ENCODE assay signal across 1 cellular context in the genomic region with DNA sequence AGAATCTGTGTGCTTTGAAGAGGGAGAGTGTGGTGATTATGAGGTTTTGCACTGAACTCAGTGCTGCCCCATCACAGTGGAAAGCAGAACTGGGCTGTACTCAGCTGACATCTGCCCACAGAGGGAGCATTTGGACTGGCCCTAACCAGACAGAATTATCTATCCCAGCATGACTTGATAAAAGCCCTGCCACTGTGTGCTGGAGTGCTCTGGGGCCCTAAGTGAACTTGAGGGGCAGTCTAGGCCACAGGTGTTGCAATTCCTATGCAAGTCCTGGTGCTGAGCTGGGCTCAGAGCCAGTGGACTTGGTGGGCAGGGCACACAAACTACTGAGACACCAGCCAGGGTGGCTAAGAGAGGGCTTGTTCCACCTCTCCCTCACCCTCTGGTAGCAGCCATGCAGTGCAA.
TF ChIP-seq lines count a peak whose summit lies in the region.

No MANE protein-coding gene starts in this region.

TF ChIP-seq in SK-N-SH, 30 proteins besides CTCF, POLR2A, EP300 and RAD21 (continued from another document):
- TF ChIP-seq MEF2A (IDR thresholded peaks at IDR 0.05; ENCODE audit: borderline replicate concordance, low read depth) = no peak
- TF ChIP-seq, protein P1, sequence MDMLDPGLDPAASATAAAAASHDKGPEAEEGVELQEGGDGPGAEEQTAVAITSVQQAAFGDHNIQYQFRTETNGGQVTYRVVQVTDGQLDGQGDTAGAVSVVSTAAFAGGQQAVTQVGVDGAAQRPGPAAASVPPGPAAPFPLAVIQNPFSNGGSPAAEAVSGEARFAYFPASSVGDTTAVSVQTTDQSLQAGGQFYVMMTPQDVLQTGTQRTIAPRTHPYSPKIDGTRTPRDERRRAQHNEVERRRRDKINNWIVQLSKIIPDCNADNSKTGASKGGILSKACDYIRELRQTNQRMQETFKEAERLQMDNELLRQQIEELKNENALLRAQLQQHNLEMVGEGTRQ (IDR thresholded peaks at IDR 0.05; ENCODE audit: borderline replicate concordance, low read depth, low read length) = no peak
- TF ChIP-seq RXRA (IDR thresholded peaks at IDR 0.05; ENCODE audit: borderline replicate concordance, low read depth) = no peak
- no peak for TF ChIP-seq RCOR1 (IDR thresholded peaks at IDR 0.05; ENCODE audit: low read length)
- TF ChIP-seq EZH2phosphoT487 (IDR thresholded peaks at IDR 0.05; ENCODE audit: borderline replicate concordance, low read depth) = no peak
- no peak for TF ChIP-seq YY1 (IDR thresholded peaks at IDR 0.05; ENCODE audit: low read depth)
